1 cellular context compared by ENCODE assay signal in genomic region chr13:74771964-74772363, GRCh38.
TF ChIP-seq lines count a peak whose summit lies in the region.

No MANE protein-coding gene starts in this region.

TF ChIP-seq in SK-N-SH, 30 proteins besides CTCF, POLR2A, EP300 and RAD21 (continued from another document):
- TF ChIP-seq, protein P1, sequence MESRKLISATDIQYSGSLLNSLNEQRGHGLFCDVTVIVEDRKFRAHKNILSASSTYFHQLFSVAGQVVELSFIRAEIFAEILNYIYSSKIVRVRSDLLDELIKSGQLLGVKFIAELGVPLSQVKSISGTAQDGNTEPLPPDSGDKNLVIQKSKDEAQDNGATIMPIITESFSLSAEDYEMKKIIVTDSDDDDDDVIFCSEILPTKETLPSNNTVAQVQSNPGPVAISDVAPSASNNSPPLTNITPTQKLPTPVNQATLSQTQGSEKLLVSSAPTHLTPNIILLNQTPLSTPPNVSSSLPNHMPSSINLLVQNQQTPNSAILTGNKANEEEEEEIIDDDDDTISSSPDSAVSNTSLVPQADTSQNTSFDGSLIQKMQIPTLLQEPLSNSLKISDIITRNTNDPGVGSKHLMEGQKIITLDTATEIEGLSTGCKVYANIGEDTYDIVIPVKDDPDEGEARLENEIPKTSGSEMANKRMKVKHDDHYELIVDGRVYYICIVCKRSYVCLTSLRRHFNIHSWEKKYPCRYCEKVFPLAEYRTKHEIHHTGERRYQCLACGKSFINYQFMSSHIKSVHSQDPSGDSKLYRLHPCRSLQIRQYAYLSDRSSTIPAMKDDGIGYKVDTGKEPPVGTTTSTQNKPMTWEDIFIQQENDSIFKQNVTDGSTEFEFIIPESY (IDR thresholded peaks at IDR 0.05; ENCODE audit: borderline replicate concordance, low read depth): peak; percentile 52; the same call in 1 of the 2 replicates
- TF ChIP-seq RCOR1 (IDR thresholded peaks at IDR 0.05; ENCODE audit: low read length) (no peak), YY1 (IDR thresholded peaks at IDR 0.05; ENCODE audit: low read depth) (no peak), JUND (IDR thresholded peaks at IDR 0.05) (peak; percentile 93), EZH2phosphoT487 (IDR thresholded peaks at IDR 0.05; ENCODE audit: borderline replicate concordance, low read depth) (no peak), RXRA (IDR thresholded peaks at IDR 0.05; ENCODE audit: borderline replicate concordance, low read depth) (peak; percentile 59; the same call in 1 of the 2 replicates), FOXM1 (IDR thresholded peaks at IDR 0.05; ENCODE audit: low read depth) (peak; percentile 82; the same call in 1 of the 2 replicates), GATA2 (CRISPR knock-in tag; IDR thresholded peaks at IDR 0.05) (no peak), NRF1 (IDR thresholded peaks at IDR 0.05; ENCODE audit: low read depth, low read length) (no peak), MAX (IDR thresholded peaks at IDR 0.05; ENCODE audit: low read depth) (no peak), TCF12 (IDR thresholded peaks at IDR 0.05) (peak; percentile 91)
TF ChIP-seq in SK-N-SH: peak in this region for 12.
